In genomic region chr6:116858060-116858459, GRCh38 we compare ENCODE assay signal across 8 cellular contexts. TPM values are rescaled to one million over a fixed set of nuclear protein-coding genes. Genes with fewer than 3 reads are reported as not detected.
"Had no signal": no experiment of that assay in that cellular context is flagged by ENCODE, and none has a peak within 500 bp of the region (broad histone marks: within the 10 kb centered on the region; RNA-seq: fewer than 3 reads in every experiment).

No MANE protein-coding gene starts in this region.

- FAIRE-seq: HTR-8/SVneo had no signal

- H3K4me2 ChIP-seq: KMS-11 had no signal

- H3K27ac ChIP-seq: HL-60, KMS-11 had no signal

- H3K9ac ChIP-seq: KMS-11 had no signal

- DNase-seq: KBM-7, KG1 had no signal

RNA-seq across cellular contexts. Expression of gene RFX6, which starts 19.0 kb away (rescaled TPM):
- total RNA-seq: HT1080 had no signal
- polyA plus RNA-seq: IgD-negative memory B cell had no signal

RNA-seq across cellular contexts. Expression of gene GPRC6A, which starts 29.2 kb away (rescaled TPM):
- total RNA-seq: HT-29, HT1080 had no signal
- polyA plus RNA-seq: IgD-negative memory B cell had no signal
